In genomic region chr4:635851-636627, GRCh38 we compare ENCODE assay signal across 14 cellular contexts. TPM values are rescaled to one million over a fixed set of nuclear protein-coding genes. Genes with fewer than 3 reads are reported as not detected.
"Had no signal": no experiment of that assay in that cellular context is flagged by ENCODE, and none has a peak within 500 bp of the region (broad histone marks: within the 10 kb centered on the region; RNA-seq: fewer than 3 reads in every experiment).

No MANE protein-coding gene starts in this region.

- ATAC-seq: activated CD4-positive, CD25-positive, alpha-beta regulatory T cell treated with anti-CD3 and anti-CD28 coated beads, Interleukin-2, amount 50 U/mL, for 24 hours; esophagus mucosa had no signal

- H3K27me3 ChIP-seq: testis had no signal

- H3K36me3 ChIP-seq: stomach had no signal

- H3K4me1 ChIP-seq: stomach, testis had no signal

- H3K27ac ChIP-seq: stomach, testis had no signal

- DNase-seq: activated CD4-positive, alpha-beta T cell treated with anti-CD3 and anti-CD28 coated beads, Interleukin-2, amount 50 U/mL, for 1 hour; activated CD8-positive, alpha-beta memory T cell treated with anti-CD3 and anti-CD28 coated beads for 24 hours; activated T-cell treated with anti-CD3 and anti-CD28 coated beads for 4 hours; hippocampal formation; kidney glomerular epithelial cell; midbrain; small intestine; stomach; testis had no signal

- H3K9me3 ChIP-seq: testis had no signal

- H3K4me3 ChIP-seq: lung, stomach, testis had no signal

RNA-seq across cellular contexts. Expression of gene PDE6B, which starts 10.7 kb away (rescaled TPM):
- total RNA-seq: SK-MEL-5 had no signal

RNA-seq across cellular contexts. Expression of gene SLC49A3, which starts 52.9 kb away (rescaled TPM):
- total RNA-seq: SK-MEL-5 had no signal

RNA-seq across cellular contexts. Expression of gene TMEM271, which starts 59.9 kb away (rescaled TPM):
- total RNA-seq: esophagus mucosa, lung, SK-MEL-5, stomach, ureter had no signal
- polyA plus RNA-seq: lung had no signal
